23 cellular contexts compared by ENCODE assay signal in the genomic region with DNA sequence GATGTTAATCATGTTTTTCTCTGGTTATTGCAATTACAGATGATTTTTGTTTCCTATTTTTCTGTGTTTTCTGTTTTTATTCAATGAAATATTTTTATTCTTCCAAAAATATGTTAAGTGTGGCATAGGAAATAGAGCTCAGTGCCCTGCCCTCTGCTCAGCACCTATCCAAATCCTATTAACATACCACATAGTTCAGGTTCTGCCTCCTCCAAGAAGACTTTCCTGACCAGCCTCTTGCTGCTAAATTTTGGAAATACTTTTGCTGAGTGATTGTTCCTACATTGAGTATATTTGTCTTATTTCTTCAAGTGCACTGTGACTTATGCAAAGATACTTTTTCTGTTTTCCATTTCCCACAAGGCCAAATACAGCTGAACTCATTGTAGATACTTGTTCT.
DNase-seq lines count a peak whose midpoint lies in the region; ATAC-seq and TF ChIP-seq lines count a peak whose summit lies in the region.
"Had no signal": no experiment of that assay in that cellular context is flagged by ENCODE, and none has a peak within 500 bp of the region (broad histone marks: within the 10 kb centered on the region; RNA-seq: fewer than 3 reads in every experiment).

No MANE protein-coding gene starts in this region.

- DNase-seq in left lung, result no peak
- DNase-seq in lung (ENCODE audit: low spot score), result no peak
- DNase-seq in upper lobe of right lung, result no peak
- no peak for DNase-seq in activated naive CD4-positive, alpha-beta T cell (lab: John Stamatoyannopoulos, UW)
- DNase-seq: 8988T; ACHN; BE2C; C1 segment of cervical spinal cord; CD4-positive, alpha-beta memory T cell; CD4-positive, CD25-positive, alpha-beta regulatory T cell; CD8-positive, alpha-beta memory T cell; COR-L47; DMS 273 treated with DMSO at 0.1 percent for 48 hours; DMS153; DMS53; DMS79; DND-41; EL; GDM1 had no signal

- H3K36me3 ChIP-seq in left lung, result no peaks in the 10 kb centered on the region
- H3K36me3 ChIP-seq in lung (ENCODE audit: control insufficient read depth in 2 of 2, insufficient read depth in 2 of 2, low read length in 2 of 2), result no peaks in the 10 kb centered on the region
- no peaks in the 10 kb centered on the region for H3K36me3 ChIP-seq in upper lobe of right lung
- H3K36me3 ChIP-seq: BE2C, BLaER1 had no signal

- no peaks in the 10 kb centered on the region for H3K9me3 ChIP-seq in left lung
- H3K9me3 ChIP-seq in lung (ENCODE audit: control insufficient read depth in 2 of 2, insufficient read depth in 1 of 2, low read length in 1 of 2), result no peaks in the 10 kb centered on the region
- H3K9me3 ChIP-seq in upper lobe of right lung, result no peaks in the 10 kb centered on the region
- H3K9me3 ChIP-seq: BE2C, BLaER1 had no signal

- H3K4me1 ChIP-seq in left lung, result no peaks in the 10 kb centered on the region
- peaks cover 0 to 2% of the 10 kb centered on the region in 2 donors for H3K4me1 ChIP-seq in lung (ENCODE audit: control insufficient read depth in 2 of 2, insufficient read depth in 2 of 2, low read length in 2 of 2)
- peaks cover 19% of the 10 kb centered on the region for H3K4me1 ChIP-seq in upper lobe of right lung
- H3K4me1 ChIP-seq: BLaER1 had no signal

- H3K4me3 ChIP-seq in left lung (no peak overlapping the region), lung (no peak overlapping the region), upper lobe of right lung (no peak overlapping the region)
- H3K4me3 ChIP-seq: BLaER1, GM12878 had no signal

- ATAC-seq in left lung, result peak; percentile 84
- ATAC-seq in lung (ENCODE audit: insufficient read depth, low FRiP score), result peak; percentile 49
- peak; percentile 71 for ATAC-seq in upper lobe of right lung
- ATAC-seq in GM21717 (IDR thresholded peaks at IDR 0.05; ENCODE audit: unreplicated experiment), result no peak
- ATAC-seq in HG03460 (IDR thresholded peaks at IDR 0.05; ENCODE audit: unreplicated experiment), result no peak
- ATAC-seq: GM12878 had no signal

- intact Hi-C loops in left lung (cut with DNase I), result no loop called here
- intact Hi-C loops in upper lobe of right lung (cut with DNase I), result no loop called here

- no peak overlapping the region for H3K27ac ChIP-seq in left lung
- no peak overlapping the region for H3K27ac ChIP-seq in lung (ENCODE audit: low read depth in 1 of 2, low read length in 1 of 2)
- H3K27ac ChIP-seq in upper lobe of right lung, result no peak overlapping the region
- H3K27ac ChIP-seq: BLaER1 had no signal

- H3K27me3 ChIP-seq in left lung, result no peaks in the 10 kb centered on the region
- no peaks in the 10 kb centered on the region for H3K27me3 ChIP-seq in lung (ENCODE audit: control insufficient read depth, insufficient read depth)
- no peaks in the 10 kb centered on the region for H3K27me3 ChIP-seq in upper lobe of right lung
- H3K27me3 ChIP-seq: BE2C, BLaER1 had no signal

- no peak for TF ChIP-seq CTCF in left lung (IDR thresholded peaks at IDR 0.05)
- no peak for TF ChIP-seq CTCF in lung (IDR thresholded peaks at IDR 0.05; ENCODE audit: control extremely low read depth, extremely low read depth)
- TF ChIP-seq CTCF in upper lobe of right lung (IDR thresholded peaks at IDR 0.05), result no peak

Comparison
In these comparisons a context has a peak if more than half of its experiments do, and no peak if none do; other contexts are left out.
1. ATAC-seq: peak in left lung (single experiment), lung (single experiment) and upper lobe of right lung (single experiment); none in GM21717 (single experiment) and HG03460 (single experiment).